Comparison of ENCODE assay signal across 11 cellular contexts in the genomic region with DNA sequence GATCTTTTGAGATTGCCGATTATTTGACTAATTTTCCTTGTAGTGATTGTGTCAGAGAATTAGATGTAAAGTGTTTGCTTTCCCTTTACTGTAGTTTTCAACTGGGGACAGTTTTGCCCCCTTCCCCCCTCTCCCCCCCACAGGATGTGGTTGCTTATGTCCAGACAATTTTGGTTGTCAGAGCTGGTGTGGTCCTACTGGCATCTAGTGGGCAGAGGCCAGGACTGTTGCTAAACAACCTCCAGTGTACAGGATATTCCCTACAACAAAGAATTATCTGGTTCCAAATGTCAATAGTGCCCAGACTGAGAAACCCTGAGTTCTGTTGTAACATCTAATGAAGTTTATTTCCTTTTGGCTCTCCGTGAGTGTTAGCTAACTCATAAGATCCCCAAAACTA. TPM values are rescaled to one million over a fixed set of nuclear protein-coding genes. Genes with fewer than 3 reads are reported as not detected.
A peak's percentile ranks its signal among the peaks of the same experiment; 100 is the strongest.
DNase-seq lines count a peak whose midpoint lies in the region; ATAC-seq, FAIRE-seq and TF ChIP-seq lines count a peak whose summit lies in the region.
"Had no signal": no experiment of that assay in that cellular context is flagged by ENCODE, and none has a peak within 500 bp of the region (broad histone marks: within the 10 kb centered on the region; RNA-seq: fewer than 3 reads in every experiment).

No MANE protein-coding gene starts in this region.

- H3K9ac ChIP-seq in kidney (ENCODE audit: low read length in 2 of 2): no peak overlapping the region

- H3K4me1 Mint-ChIP-seq in activated naive CD8-positive, alpha-beta T cell treated with anti-CD3 and anti-CD28 coated beads, Interleukin-2, amount 50 U/mL, for 24 hours: no peaks in the 10 kb centered on the region

- ATAC-seq in activated naive CD8-positive, alpha-beta T cell treated with anti-CD3 and anti-CD28 coated beads, Interleukin-2, amount 50 U/mL, for 24 hours: no peak

- no peak overlapping the region for H3K4me3 Mint-ChIP-seq in activated naive CD8-positive, alpha-beta T cell treated with anti-CD3 and anti-CD28 coated beads, Interleukin-2, amount 50 U/mL, for 24 hours

- H3K27me3 Mint-ChIP-seq in activated naive CD8-positive, alpha-beta T cell treated with anti-CD3 and anti-CD28 coated beads, Interleukin-2, amount 50 U/mL, for 24 hours: peaks cover 3% of the 10 kb centered on the region

- in situ Hi-C loops in astrocyte of the spinal cord (cut with HindIII; ENCODE audit: low sequenced_read_pairs): no loop called here

- intact Hi-C loops in kidney (cut with DNase I): no loop called here

- H3K9me3 ChIP-seq in BE2C (no peaks in the 10 kb centered on the region), kidney (ENCODE audit: control insufficient read depth in 1 of 2, low read length in 2 of 2) (no peaks in the 10 kb centered on the region)

- DNase-seq in BE2C: no peak
- no peak for DNase-seq in LNCaP clone FGC (ENCODE audit: low read depth)
- peak; percentile 41 for DNase-seq in astrocyte of the spinal cord (ENCODE audit: low read depth, low spot score)
- DNase-seq in kidney tubule cell (ENCODE audit: low spot score): peak; percentile 50
- DNase-seq in kidney: no peak
- DNase-seq in activated naive CD8-positive, alpha-beta T cell treated with anti-CD3 and anti-CD28 coated beads, Interleukin-2, amount 50 U/mL, for 24 hours: no peak
- no peak for DNase-seq in NCI-H345 treated with DMSO at 0.1 percent for 48 hours (lab: John Stamatoyannopoulos, UW; ENCODE audit: unreplicated experiment)
- DNase-seq in NCI-H2171 (lab: John Stamatoyannopoulos, UW): no peak
- DNase-seq: COR-L47, NCI-H446 treated with DMSO at 0.1 percent for 48 hours had no signal

- H3K27me3 ChIP-seq in BE2C: no peaks in the 10 kb centered on the region

- H3K4me3 ChIP-seq in BE2C (ENCODE audit: low read depth, low read length): no peak overlapping the region
- no peak overlapping the region for H3K4me3 ChIP-seq in LNCaP clone FGC (ENCODE audit: low read depth, low read length)
- no peak overlapping the region for H3K4me3 ChIP-seq in astrocyte of the spinal cord (ENCODE audit: low read depth, low read length)
- no peak overlapping the region for H3K4me3 ChIP-seq in kidney (ENCODE audit: low read length in 2 of 2)

- no peaks in the 10 kb centered on the region for H3K9me3 Mint-ChIP-seq in activated naive CD8-positive, alpha-beta T cell treated with anti-CD3 and anti-CD28 coated beads, Interleukin-2, amount 50 U/mL, for 24 hours

- H3K36me3 ChIP-seq in BE2C (no peaks in the 10 kb centered on the region), kidney (ENCODE audit: control insufficient read depth in 1 of 2, insufficient read depth in 2 of 2, low read length in 2 of 2) (no peaks in the 10 kb centered on the region)

- FAIRE-seq in kidney (lab: Jason Lieb, UNC): no peak

- peak; percentile 16; the same call in 1 of the 2 replicates for TF ChIP-seq CTCF in BE2C (IDR thresholded peaks at IDR 0.05; ENCODE audit: low read depth, low read length)
- TF ChIP-seq CTCF in LNCaP clone FGC (IDR thresholded peaks at IDR 0.05; ENCODE audit: control insufficient read depth, extremely low read depth, insufficient read depth): peak; percentile 20; the same call in 1 of the 2 replicates
- peak; percentile 31 for TF ChIP-seq CTCF in astrocyte of the spinal cord (IDR thresholded peaks at IDR 0.05; ENCODE audit: low read depth, low read length)
- TF ChIP-seq CTCF in kidney (IDR thresholded peaks at IDR 0.05; ENCODE audit: borderline replicate concordance, extremely low read depth, insufficient read depth): no peak

- no peaks in the 10 kb centered on the region for H3K36me3 Mint-ChIP-seq in activated naive CD8-positive, alpha-beta T cell treated with anti-CD3 and anti-CD28 coated beads, Interleukin-2, amount 50 U/mL, for 24 hours (ENCODE audit: low read depth)

- no peak overlapping the region for H3K27ac ChIP-seq in kidney (ENCODE audit: low read depth in 2 of 2, low read length in 2 of 2)
- H3K27ac ChIP-seq: epithelial cell of prostate had no signal

- H3K4me1 ChIP-seq in BE2C (no peaks in the 10 kb centered on the region), kidney (ENCODE audit: control insufficient read depth in 1 of 2, insufficient read depth in 1 of 2, low read depth in 1 of 2, low read length in 2 of 2) (no peaks in the 10 kb centered on the region)

- no peak overlapping the region for H3K27ac Mint-ChIP-seq in activated naive CD8-positive, alpha-beta T cell treated with anti-CD3 and anti-CD28 coated beads, Interleukin-2, amount 50 U/mL, for 24 hours

RNA-seq across cellular contexts. Expression of gene TMEFF1, which starts 20.0 kb away (rescaled TPM):
- polyA plus RNA-seq in BE2C (2012; ENCODE audit: insufficient read depth, insufficient read length, low read depth): 0.63 TPM
- 0.66 TPM for total RNA-seq in kidney
- polyA plus RNA-seq in kidney (ENCODE audit: insufficient read depth, low read depth, low replicate concordance): not detected

Comparison
In these comparisons a context has a peak if more than half of its experiments do, and no peak if none do; other contexts are left out.
1. DNase-seq: peak in astrocyte of the spinal cord (single experiment) and kidney tubule cell (single experiment); none in BE2C (single experiment), LNCaP clone FGC (single experiment), kidney (single experiment), activated naive CD8-positive, alpha-beta T cell treated with anti-CD3 and anti-CD28 coated beads, Interleukin-2, amount 50 U/mL, for 24 hours (single experiment), NCI-H345 treated with DMSO at 0.1 percent for 48 hours (single experiment) and NCI-H2171 (single experiment).